Comparison of ENCODE assay signal across 24 cellular contexts in genomic region chr1:155040358-155041093, GRCh38. TPM values are rescaled to one million over a fixed set of nuclear protein-coding genes. Genes with fewer than 3 reads are reported as not detected.
A peak's percentile ranks its signal among the peaks of the same experiment; 100 is the strongest.
DNase-seq lines count a peak whose midpoint lies in the region; ATAC-seq, FAIRE-seq and TF ChIP-seq lines count a peak whose summit lies in the region.
"Had no signal": no experiment of that assay in that cellular context is flagged by ENCODE, and none has a peak within 500 bp of the region (broad histone marks: within the 10 kb centered on the region; RNA-seq: fewer than 3 reads in every experiment).

No MANE protein-coding gene starts in this region.

- H3K9me1 ChIP-seq in K562 (ENCODE audit: control insufficient read depth, insufficient read depth, low read length): peaks cover under 1% of the 10 kb centered on the region

- WGBS in K562 (ENCODE audit: insufficient coverage, low coverage, missing lambda C conversion rate): 20% methylated on average over 14 of the region's 14 CpGs
- WGBS in neuronal stem cell (ENCODE audit: extremely low coverage in 2 of 2, insufficient read length in 2 of 2, insufficient replicate concordance in 1 of 2), 2 donors: no CpG with 5 or more reads among the region's 14 CpGs

- no peak overlapping the region for H2BK12ac ChIP-seq in neuronal stem cell (ENCODE audit: low read length)

- no peak for TF ChIP-seq EP300 in K562 (IDR thresholded peaks at IDR 0.05; ENCODE audit: low read length)

- H2AK5ac ChIP-seq in neuronal stem cell (ENCODE audit: low read depth, low read length): no peak overlapping the region

- no peak for TF ChIP-seq RAD21 in K562 (CRISPR knock-in tag; conservative IDR thresholded peaks at IDR 0.05 in 1 of 2, IDR thresholded peaks at IDR 0.05 in 1 of 2)

- no peak overlapping the region for H3K14ac ChIP-seq in neuronal stem cell (ENCODE audit: low read length)

- no peak overlapping the region for H4K91ac ChIP-seq in neuronal stem cell (ENCODE audit: low read depth, low read length, poor library complexity)

- H3K9me3 ChIP-seq in BLaER1 (no peaks in the 10 kb centered on the region), HEK293 (ENCODE audit: control insufficient read depth, insufficient read depth, low read depth, low read length) (no peaks in the 10 kb centered on the region), K562 (replicated peaks; ENCODE audit: control insufficient read depth, insufficient read depth, low read depth, low read length) (no peaks in the 10 kb centered on the region), neuronal stem cell (replicated peaks in 1 of 2; ENCODE audit: control insufficient read depth in 2 of 2, insufficient read depth in 1 of 2, low read depth in 1 of 2, low read length in 2 of 2) (peaks cover 0 to 3% of the 10 kb centered on the region in 2 donors), WERI-Rb-1 (ENCODE audit: severe bottlenecking) (no peaks in the 10 kb centered on the region)
- H3K9me3 ChIP-seq: A549, BE2C, Caco-2 had no signal

- TF ChIP-seq POLR2A in K562 (conservative IDR thresholded peaks at IDR 0.05): no peak

- TF ChIP-seq CTCF in HEK293 (tag by site-specific recombination; IDR thresholded peaks at IDR 0.05): no peak
- TF ChIP-seq CTCF in K562 (IDR thresholded peaks at IDR 0.05 in 2 of 3, conservative IDR thresholded peaks at IDR 0.05 in 1 of 3; ENCODE audit: insufficient read depth in 2 of 3, low read depth in 1 of 3, low read length in 3 of 3): no peak
- no peak for TF ChIP-seq CTCF in WERI-Rb-1 (IDR thresholded peaks at IDR 0.05; ENCODE audit: low read depth, low read length)

- H3K23ac ChIP-seq in neuronal stem cell (ENCODE audit: low read depth, low read length, poor library complexity): no peak overlapping the region

- CTCF ChIA-PET in HEK293 (lab: Yijun Ruan, JAX) (interaction anchor here (0.6 to 9.2 kb wide), 8 partner anchors 8 to 128 kb away, joined by 3 to 94 read pairs (median 4); partner anchors contain the start of gene ADAM15), K562 (lab: Yijun Ruan, JAX; ENCODE audit: low intra/inter-chr PET ratio) (no interaction called here)

- H4K8ac ChIP-seq in neuronal stem cell (ENCODE audit: low read depth, low read length): no peak overlapping the region

- POLR2A ChIA-PET in HEK293 (lab: Yijun Ruan, JAX): interaction anchor here (0.6 kb wide), 1 partner anchor 33 kb away, joined by 4 read pairs; no protein-coding TSS in a partner anchor
- POLR2A ChIA-PET in K562 (lab: Yijun Ruan, JAX): interaction anchor here (0.5 to 1.4 kb wide), 4 partner anchors 18 to 85 kb away, joined by 3 to 4 read pairs (median 3); no protein-coding TSS in a partner anchor

- ATAC-seq in K562 (no peak), HG03342 (IDR thresholded peaks at IDR 0.05; ENCODE audit: unreplicated experiment) (no peak), GM21786 (IDR thresholded peaks at IDR 0.05; ENCODE audit: unreplicated experiment) (no peak)
- ATAC-seq: A549; CD8-positive, alpha-beta T cell had no signal

- H2BK15ac ChIP-seq in neuronal stem cell (ENCODE audit: low read length): no peak overlapping the region

- H2AFZ ChIP-seq in K562 (ENCODE audit: low read depth, low read length): no peak overlapping the region
- H2AFZ ChIP-seq in neuronal stem cell (ENCODE audit: low read length): no peak overlapping the region

- H3K36me3 ChIP-seq in BLaER1 (no peaks in the 10 kb centered on the region), HEK293 (ENCODE audit: control insufficient read depth in 2 of 2, insufficient read depth in 1 of 2, low read length in 2 of 2) (no peaks in the 10 kb centered on the region), K562 (ENCODE audit: control insufficient read depth, insufficient read depth, low read length) (no peaks in the 10 kb centered on the region), neuronal stem cell (replicated peaks in 1 of 2; ENCODE audit: control insufficient read depth in 2 of 2, insufficient read depth in 2 of 2, low read length in 2 of 2) (no peaks in the 10 kb centered on the region), WERI-Rb-1 (no peaks in the 10 kb centered on the region), H7 (replicated peaks; ENCODE audit: control insufficient read depth, insufficient read depth, low read length) (no peaks in the 10 kb centered on the region)
- H3K36me3 ChIP-seq: BE2C had no signal

- H4K20me1 ChIP-seq in BLaER1 (no peaks in the 10 kb centered on the region), K562 (replicated peaks; ENCODE audit: control insufficient read depth, insufficient read depth, low read length) (peaks cover 4% of the 10 kb centered on the region; the same call in 1 of the 2 replicates)

- in situ Hi-C loops in K562 (cut with MboI): no loop called here

- FAIRE-seq in K562 (lab: Jason Lieb, UNC): no peak
- FAIRE-seq: A549, G401.6, GM12892, GM19239, H54 had no signal

- H3K27ac ChIP-seq in BLaER1 (no peak overlapping the region), HEK293 (ENCODE audit: extremely low read depth, low read depth, low read length) (no peak overlapping the region), K562 (ENCODE audit: extremely low read depth, low read depth, low read length) (no peak overlapping the region), neuronal stem cell (replicated peaks; ENCODE audit: low read length) (no peak overlapping the region), WERI-Rb-1 (no peak overlapping the region)

- no peak overlapping the region for H3K18ac ChIP-seq in neuronal stem cell (ENCODE audit: low read length)

- BruUV-seq in K562 (replicated peaks; lab: Mats Ljungman, UMichigan): no TSS peak

- H3K79me2 ChIP-seq in K562 (ENCODE audit: control insufficient read depth, insufficient read depth, low read length): no peaks in the 10 kb centered on the region

- H3K4ac ChIP-seq in neuronal stem cell (ENCODE audit: low read length): no peak overlapping the region

- H3K9ac ChIP-seq in BLaER1: no peak overlapping the region
- H3K9ac ChIP-seq in K562 (ENCODE audit: insufficient read depth in 1 of 2, low read depth in 2 of 2, low read length in 2 of 2): no peak overlapping the region
- no peak overlapping the region for H3K9ac ChIP-seq in neuronal stem cell (ENCODE audit: low read depth, low read length, poor library complexity)

- no peaks in the 10 kb centered on the region for H3K79me1 ChIP-seq in neuronal stem cell (ENCODE audit: low read depth, low read length)

- H3K4me3 ChIP-seq in BLaER1 (no peak overlapping the region), HEK293 (ENCODE audit: low read depth, low read length) (no peak overlapping the region), K562 (no peak overlapping the region), neuronal stem cell (ENCODE audit: low read length in 2 of 2) (no peak overlapping the region), WERI-Rb-1 (ENCODE audit: low read depth, low read length) (no peak overlapping the region), H7 (ENCODE audit: insufficient read depth, low read depth, low read length) (no peak overlapping the region)
- H3K4me3 ChIP-seq: A549 had no signal

- intact Hi-C loops in K562 (cut with micrococcal nuclease): no loop called here

- peak overlapping the region; percentile 4 for H2BK120ac ChIP-seq in neuronal stem cell (ENCODE audit: low read depth, low read length)

- no peak overlapping the region for H2BK5ac ChIP-seq in neuronal stem cell (ENCODE audit: low read length)

- H3K4me1 ChIP-seq in BLaER1: peaks cover 67% of the 10 kb centered on the region
- no peaks in the 10 kb centered on the region for H3K4me1 ChIP-seq in HEK293 (ENCODE audit: control insufficient read depth, insufficient read depth, low read length)
- H3K4me1 ChIP-seq in K562 (replicated peaks in 1 of 2; ENCODE audit: control insufficient read depth in 2 of 2, insufficient read depth in 2 of 2, low read length in 2 of 2): peaks cover 8 to 13% of the 10 kb centered on the region in 2 experiments; a peak in 3 of 5 replicates
- peaks cover 10 to 17% of the 10 kb centered on the region in 2 donors for H3K4me1 ChIP-seq in neuronal stem cell (ENCODE audit: control insufficient read depth in 2 of 2, insufficient read depth in 1 of 2, low read depth in 1 of 2, low read length in 2 of 2)

- peak overlapping the region; percentile 56 for H3K4me2 ChIP-seq in BLaER1
- H3K4me2 ChIP-seq in K562 (ENCODE audit: insufficient read depth, low read length): no peak overlapping the region
- H3K4me2 ChIP-seq in neuronal stem cell (ENCODE audit: insufficient read depth, low read length, poor library complexity, severe bottlenecking): no peak overlapping the region
- H3K4me2 ChIP-seq: A549 had no signal

- H3K27me3 ChIP-seq in BLaER1 (no peaks in the 10 kb centered on the region), K562 (ENCODE audit: control insufficient read depth in 2 of 2, insufficient read depth in 2 of 2, low read length in 2 of 2) (peaks cover 0 to 5% of the 10 kb centered on the region in 2 experiments; a peak in 2 of 5 replicates), neuronal stem cell (ENCODE audit: control insufficient read depth in 3 of 3, insufficient read depth in 3 of 3, low read depth in 1 of 3, low read length in 3 of 3) (no peaks in the 10 kb centered on the region), WERI-Rb-1 (ENCODE audit: insufficient read depth, low read depth, severe bottlenecking) (no peaks in the 10 kb centered on the region), H7 (ENCODE audit: control insufficient read depth, insufficient read depth, low read length) (peaks cover 9% of the 10 kb centered on the region)
- H3K27me3 ChIP-seq: BE2C had no signal

- DNase-seq in K562 (ENCODE audit: extremely low read depth in 1 of 4, low spot score in 3 of 4): no peak
- DNase-seq in neuronal stem cell (ENCODE audit: low spot score): no peak
- no peak for DNase-seq in WERI-Rb-1
- no peak for DNase-seq in H7
- DNase-seq: 8988T; ACHN; AML-193; BE2C; Caco-2; CD4-positive, CD25-positive, alpha-beta regulatory T cell; CD8-positive, alpha-beta T cell; DMS153; DND-41; GOT3; HCEC 1CT had no signal

RNA-seq across cellular contexts. Expression of gene DCST1, which starts 6.9 kb away (rescaled TPM):
- not detected in 2 replicates for total RNA-seq in K562 (2011; cell fraction: chromatin; rRNA removed; ENCODE audit: low replicate concordance)
- not detected in 2 replicates for total RNA-seq in K562 (2011; cell fraction: nucleolus; rRNA removed)
- total RNA-seq in K562 (2011; cell fraction: nucleoplasm; rRNA removed): not detected in 2 replicates
- not detected in 2 replicates for total RNA-seq in K562 (2014; rRNA removed)
- not detected in 2 replicates for total RNA-seq in K562 (2014; rRNA removed; fragmentation: Illumina TruSeq; extraction: Trizol)
- not detected in 2 replicates for total RNA-seq in K562 (2015; rRNA removed; fragmentation: Illumina TruSeq; extraction: Trizol)
- not detected in 2 replicates for total RNA-seq in K562 (2021)
- not detected in 2 replicates for polyA plus RNA-seq in K562 (2011; rRNA removed)
- not detected in 2 replicates for polyA plus RNA-seq in K562 (2011; cell fraction: cytosol; rRNA removed)
- polyA plus RNA-seq in K562 (2011; cell fraction: nucleus; rRNA removed): 0.08 and 0.10 TPM in 2 replicates
- 0.15 TPM in 1 of 2 replicates, not detected in the other for polyA plus RNA-seq in K562 (2012)
- not detected in 2 replicates for polyA plus RNA-seq in K562 (2014; fragmentation: Illumina TruSeq; extraction: Trizol)
- not detected for polyA plus RNA-seq in K562 (2014; fragmentation: Nextera tagmentation; extraction: Ambion mirVana)
- polyA plus RNA-seq in K562 (2014; rRNA removed): not detected in 2 replicates
- polyA minus RNA-seq in K562 (2011; rRNA and poly(A)+ RNA removed): not detected in 2 replicates
- polyA minus RNA-seq in K562 (2011; cell fraction: cytosol; rRNA and poly(A)+ RNA removed): not detected in 2 replicates
- polyA minus RNA-seq in K562 (2011; cell fraction: nucleus; rRNA and poly(A)+ RNA removed): not detected in 2 replicates
- polyA plus RNA-seq in neuronal stem cell (2013, experiment 1 of 2): 0.03 TPM
- 0.06 TPM for polyA plus RNA-seq in neuronal stem cell (2013, experiment 2 of 2)
- not detected in 2 replicates for total RNA-seq in H7 (2014; rRNA removed; shearing (Covaris generic))
- total RNA-seq: Caco-2 had no signal
- polyA plus RNA-seq: CD4-positive, CD25-positive, alpha-beta regulatory T cell had no signal

RNA-seq across cellular contexts. Expression of gene DCST2, which starts 6.9 kb away (rescaled TPM):
- 1.1 and 2.4 TPM in 2 replicates for total RNA-seq in K562 (2011; cell fraction: chromatin; rRNA removed; ENCODE audit: low replicate concordance)
- 1.3 and 1.7 TPM in 2 replicates for total RNA-seq in K562 (2011; cell fraction: nucleolus; rRNA removed)
- total RNA-seq in K562 (2011; cell fraction: nucleoplasm; rRNA removed): 0.99 and 1.3 TPM in 2 replicates
- total RNA-seq in K562 (2014; rRNA removed) (0.12 TPM in 1 of 2 replicates, not detected in the other), K562 (2014; rRNA removed; fragmentation: Illumina TruSeq; extraction: Trizol) (0.11 TPM in 1 of 2 replicates, not detected in the other), K562 (2015; rRNA removed; fragmentation: Illumina TruSeq; extraction: Trizol) (0.11 TPM in 1 of 2 replicates, not detected in the other), K562 (2021) (0.09 and 0.40 TPM in 2 replicates)
- polyA plus RNA-seq in K562 (2011; rRNA removed) (0.49 and 1.1 TPM in 2 replicates), K562 (2014; fragmentation: Illumina TruSeq; extraction: Trizol) (0.10 TPM in 1 of 2 replicates, not detected in the other), K562 (2014; fragmentation: Nextera tagmentation; extraction: Ambion mirVana) (not detected), K562 (2014; rRNA removed) (0.22 and 0.37 TPM in 2 replicates)
- 0.30 and 0.40 TPM in 2 replicates for polyA plus RNA-seq in K562 (2011; cell fraction: cytosol; rRNA removed)
- 9.0 and 9.2 TPM in 2 replicates for polyA plus RNA-seq in K562 (2011; cell fraction: nucleus; rRNA removed)
- polyA plus RNA-seq in K562 (2012): 0.36 and 2.9 TPM in 2 replicates
- 0.24 and 0.25 TPM in 2 replicates for polyA minus RNA-seq in K562 (2011; rRNA and poly(A)+ RNA removed)
- not detected in 2 replicates for polyA minus RNA-seq in K562 (2011; cell fraction: cytosol; rRNA and poly(A)+ RNA removed)
- 0.33 and 0.40 TPM in 2 replicates for polyA minus RNA-seq in K562 (2011; cell fraction: nucleus; rRNA and poly(A)+ RNA removed)
- 2.7 TPM for polyA plus RNA-seq in neuronal stem cell (2013, experiment 1 of 2)
- polyA plus RNA-seq in neuronal stem cell (2013, experiment 2 of 2): 2.2 TPM
- total RNA-seq in H7 (2014; rRNA removed; shearing (Covaris generic)): 0.31 and 1.5 TPM in 2 replicates
- polyA plus RNA-seq: CD4-positive, CD25-positive, alpha-beta regulatory T cell had no signal

RNA-seq across cellular contexts. Expression of gene ADAM15, which starts 10.6 kb away (rescaled TPM):
- total RNA-seq in K562 (2011; cell fraction: chromatin; rRNA removed; ENCODE audit: low replicate concordance): 77.6 and 286 TPM in 2 replicates
- 230 and 253 TPM in 2 replicates for total RNA-seq in K562 (2011; cell fraction: nucleolus; rRNA removed)
- total RNA-seq in K562 (2011; cell fraction: nucleoplasm; rRNA removed): 121 and 122 TPM in 2 replicates
- total RNA-seq in K562 (2014; rRNA removed): 35.9 and 61.0 TPM in 2 replicates
- 10.1 and 15.2 TPM in 2 replicates for total RNA-seq in K562 (2014; rRNA removed; fragmentation: Illumina TruSeq; extraction: Trizol)
- 34.3 and 35.4 TPM in 2 replicates for total RNA-seq in K562 (2015; rRNA removed; fragmentation: Illumina TruSeq; extraction: Trizol)
- total RNA-seq in K562 (2021): 67.8 and 72.3 TPM in 2 replicates
- polyA plus RNA-seq in K562 (2011; rRNA removed): 29.8 and 54.7 TPM in 2 replicates
- polyA plus RNA-seq in K562 (2011; cell fraction: cytosol; rRNA removed): 48.9 and 94.6 TPM in 2 replicates
- 188 and 324 TPM in 2 replicates for polyA plus RNA-seq in K562 (2011; cell fraction: nucleus; rRNA removed)
- 48.3 and 70.8 TPM in 2 replicates for polyA plus RNA-seq in K562 (2012)
- 32.8 and 39.7 TPM in 2 replicates for polyA plus RNA-seq in K562 (2014; fragmentation: Illumina TruSeq; extraction: Trizol)
- polyA plus RNA-seq in K562 (2014; fragmentation: Nextera tagmentation; extraction: Ambion mirVana): 1 to 10 TPM in 1 of 2 experiments, under 1 TPM in 1; 0.69 to 2.6 TPM
- 53.2 and 66.2 TPM in 2 replicates for polyA plus RNA-seq in K562 (2014; rRNA removed)
- polyA minus RNA-seq in K562 (2011; rRNA and poly(A)+ RNA removed): 25.0 and 32.3 TPM in 2 replicates
- polyA minus RNA-seq in K562 (2011; cell fraction: cytosol; rRNA and poly(A)+ RNA removed): 58.9 and 76.8 TPM in 2 replicates
- polyA minus RNA-seq in K562 (2011; cell fraction: nucleus; rRNA and poly(A)+ RNA removed): 56.0 and 61.5 TPM in 2 replicates
- polyA plus RNA-seq in neuronal stem cell (2013, experiment 1 of 2): 32.1 TPM
- polyA plus RNA-seq in neuronal stem cell (2013, experiment 2 of 2): 31.7 TPM
- 34.9 and 35.0 TPM in 2 replicates for total RNA-seq in H7 (2014; rRNA removed; shearing (Covaris generic))

RNA-seq across cellular contexts. Expression of gene EFNA4, which starts 23.0 kb away (rescaled TPM):
- total RNA-seq in K562 (2011; cell fraction: chromatin; rRNA removed; ENCODE audit: low replicate concordance): 4.6 and 12.1 TPM in 2 replicates
- 12.6 and 17.5 TPM in 2 replicates for total RNA-seq in K562 (2011; cell fraction: nucleolus; rRNA removed)
- 10.9 and 12.2 TPM in 2 replicates for total RNA-seq in K562 (2011; cell fraction: nucleoplasm; rRNA removed)
- total RNA-seq in K562 (2014; rRNA removed) (7.4 and 10.6 TPM in 2 replicates), K562 (2014; rRNA removed; fragmentation: Illumina TruSeq; extraction: Trizol) (2.0 and 2.9 TPM in 2 replicates), K562 (2015; rRNA removed; fragmentation: Illumina TruSeq; extraction: Trizol) (5.7 and 5.9 TPM in 2 replicates), K562 (2021) (4.7 and 6.1 TPM in 2 replicates)
- polyA plus RNA-seq in K562 (2011; rRNA removed) (6.5 and 10.2 TPM in 2 replicates), K562 (2014; fragmentation: Illumina TruSeq; extraction: Trizol) (6.1 and 6.2 TPM in 2 replicates), K562 (2014; fragmentation: Nextera tagmentation; extraction: Ambion mirVana) (under 1 TPM; 0.68 to 0.89 TPM), K562 (2014; rRNA removed) (5.9 and 6.5 TPM in 2 replicates)
- 11.8 and 12.2 TPM in 2 replicates for polyA plus RNA-seq in K562 (2011; cell fraction: cytosol; rRNA removed)
- 8.5 and 9.2 TPM in 2 replicates for polyA plus RNA-seq in K562 (2011; cell fraction: nucleus; rRNA removed)
- 6.1 and 6.4 TPM in 2 replicates for polyA plus RNA-seq in K562 (2012)
- 2.5 and 5.7 TPM in 2 replicates for polyA minus RNA-seq in K562 (2011; rRNA and poly(A)+ RNA removed)
- polyA minus RNA-seq in K562 (2011; cell fraction: cytosol; rRNA and poly(A)+ RNA removed): 4.9 and 6.5 TPM in 2 replicates
- 2.6 TPM in 2 replicates for polyA minus RNA-seq in K562 (2011; cell fraction: nucleus; rRNA and poly(A)+ RNA removed)
- 24.6 TPM for polyA plus RNA-seq in neuronal stem cell (2013, experiment 1 of 2)
- polyA plus RNA-seq in neuronal stem cell (2013, experiment 2 of 2): 24.2 TPM
- total RNA-seq in H7 (2014; rRNA removed; shearing (Covaris generic)): 59.5 and 59.6 TPM in 2 replicates

RNA-seq across cellular contexts. Expression of gene ZBTB7B, which starts 37.9 kb away (rescaled TPM):
- total RNA-seq in K562 (2011; cell fraction: chromatin; rRNA removed; ENCODE audit: low replicate concordance): 24.5 and 77.3 TPM in 2 replicates
- total RNA-seq in K562 (2011; cell fraction: nucleolus; rRNA removed): 49.9 and 53.4 TPM in 2 replicates
- 27.5 and 32.6 TPM in 2 replicates for total RNA-seq in K562 (2011; cell fraction: nucleoplasm; rRNA removed)
- total RNA-seq in K562 (2014; rRNA removed): 31.3 and 40.6 TPM in 2 replicates
- total RNA-seq in K562 (2014; rRNA removed; fragmentation: Illumina TruSeq; extraction: Trizol): 6.7 and 6.9 TPM in 2 replicates
- total RNA-seq in K562 (2015; rRNA removed; fragmentation: Illumina TruSeq; extraction: Trizol): 21.9 and 23.3 TPM in 2 replicates
- total RNA-seq in K562 (2021): 46.5 and 48.2 TPM in 2 replicates
- polyA plus RNA-seq in K562 (2011; rRNA removed): 15.2 and 22.8 TPM in 2 replicates
- 27.8 and 66.6 TPM in 2 replicates for polyA plus RNA-seq in K562 (2011; cell fraction: cytosol; rRNA removed)
- polyA plus RNA-seq in K562 (2011; cell fraction: nucleus; rRNA removed): 47.1 and 101 TPM in 2 replicates
- polyA plus RNA-seq in K562 (2012): 26.0 and 38.2 TPM in 2 replicates
- 13.5 and 25.7 TPM in 2 replicates for polyA plus RNA-seq in K562 (2014; fragmentation: Illumina TruSeq; extraction: Trizol)
- under 1 TPM; 0.04 to 0.08 TPM for polyA plus RNA-seq in K562 (2014; fragmentation: Nextera tagmentation; extraction: Ambion mirVana)
- polyA plus RNA-seq in K562 (2014; rRNA removed): 23.2 and 28.7 TPM in 2 replicates
- polyA minus RNA-seq in K562 (2011; rRNA and poly(A)+ RNA removed): 7.6 and 11.9 TPM in 2 replicates
- 23.4 and 28.6 TPM in 2 replicates for polyA minus RNA-seq in K562 (2011; cell fraction: cytosol; rRNA and poly(A)+ RNA removed)
- 19.5 and 20.4 TPM in 2 replicates for polyA minus RNA-seq in K562 (2011; cell fraction: nucleus; rRNA and poly(A)+ RNA removed)
- 5.5 TPM for polyA plus RNA-seq in neuronal stem cell (2013, experiment 1 of 2)
- polyA plus RNA-seq in neuronal stem cell (2013, experiment 2 of 2): 5.6 TPM
- total RNA-seq in H7 (2014; rRNA removed; shearing (Covaris generic)): 39.2 and 40.6 TPM in 2 replicates
